1 cellular context compared by ENCODE assay signal in the genomic region with DNA sequence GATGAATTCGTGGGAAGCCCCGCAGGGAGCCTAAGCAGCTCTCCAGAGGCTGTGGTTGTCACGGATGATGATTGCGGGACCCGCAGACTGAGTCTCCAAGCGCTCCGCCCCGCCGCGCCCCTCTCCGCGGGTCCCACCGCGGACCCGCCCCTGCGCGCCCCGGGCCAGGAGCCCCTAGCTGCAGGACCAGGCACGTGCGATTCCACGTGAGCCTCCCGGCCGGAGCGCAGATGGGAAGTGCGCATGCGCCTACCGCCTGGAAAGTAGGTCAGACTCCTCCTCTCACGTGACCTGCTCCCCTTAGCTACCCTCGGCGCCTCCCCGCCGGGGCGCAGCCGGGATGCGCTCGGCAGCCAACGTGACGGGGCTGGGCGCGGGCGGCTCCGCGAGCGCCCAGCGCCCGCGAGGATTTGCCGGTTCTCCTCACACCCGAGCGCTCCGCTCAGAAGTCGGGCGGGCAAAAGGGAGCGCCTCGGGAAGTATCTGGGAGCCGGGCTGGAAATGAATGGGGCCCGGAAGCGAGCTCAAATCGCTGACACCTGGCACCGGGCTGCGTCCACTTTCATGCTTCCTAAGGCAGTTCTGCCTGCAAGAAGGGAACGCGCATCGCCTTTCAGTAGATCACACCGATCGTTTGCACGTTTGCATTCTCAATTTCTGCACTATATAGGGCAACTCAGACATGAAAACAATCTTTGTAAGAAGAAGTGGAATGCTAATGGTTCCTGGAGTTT.
TF ChIP-seq lines count a peak whose summit lies in the region.

No MANE protein-coding gene starts in this region.

TF ChIP-seq in HepG2, 621 proteins besides CTCF, POLR2A, EP300 and RAD21 (continued from another document):
- 0 out of 2 replicates have a peak, but pooled peaks have one; percentile 4 for TF ChIP-seq FOXA3 (CRISPR knock-in tag; IDR thresholded peaks at IDR 0.05)
- TF ChIP-seq REL (CRISPR knock-in tag; conservative IDR thresholded peaks at IDR 0.05) = peak; percentile 85; the same call in 1 of the 2 replicates
- TF ChIP-seq ZNF431 (CRISPR knock-in tag; IDR thresholded peaks at IDR 0.05; ENCODE audit: borderline replicate concordance, low read depth) = no peak; the same call in 1 of the 2 replicates
- no peak for TF ChIP-seq ZNF737 (CRISPR knock-in tag; IDR thresholded peaks at IDR 0.05; ENCODE audit: borderline replicate concordance)
- no peak for TF ChIP-seq PHF5A (CRISPR knock-in tag; IDR thresholded peaks at IDR 0.05; ENCODE audit: low read depth, unreplicated experiment)
- no peak for TF ChIP-seq AGO1 (IDR thresholded peaks at IDR 0.05; ENCODE audit: low read depth, low read length, poor library complexity, severe bottlenecking)
- peak; percentile 95 for TF ChIP-seq MYPOP (CRISPR knock-in tag; IDR thresholded peaks at IDR 0.05)
- TF ChIP-seq ZNF746 (CRISPR knock-in tag; IDR thresholded peaks at IDR 0.05) = peak; percentile 33; the same call in 1 of the 2 replicates
- TF ChIP-seq, protein P1, sequence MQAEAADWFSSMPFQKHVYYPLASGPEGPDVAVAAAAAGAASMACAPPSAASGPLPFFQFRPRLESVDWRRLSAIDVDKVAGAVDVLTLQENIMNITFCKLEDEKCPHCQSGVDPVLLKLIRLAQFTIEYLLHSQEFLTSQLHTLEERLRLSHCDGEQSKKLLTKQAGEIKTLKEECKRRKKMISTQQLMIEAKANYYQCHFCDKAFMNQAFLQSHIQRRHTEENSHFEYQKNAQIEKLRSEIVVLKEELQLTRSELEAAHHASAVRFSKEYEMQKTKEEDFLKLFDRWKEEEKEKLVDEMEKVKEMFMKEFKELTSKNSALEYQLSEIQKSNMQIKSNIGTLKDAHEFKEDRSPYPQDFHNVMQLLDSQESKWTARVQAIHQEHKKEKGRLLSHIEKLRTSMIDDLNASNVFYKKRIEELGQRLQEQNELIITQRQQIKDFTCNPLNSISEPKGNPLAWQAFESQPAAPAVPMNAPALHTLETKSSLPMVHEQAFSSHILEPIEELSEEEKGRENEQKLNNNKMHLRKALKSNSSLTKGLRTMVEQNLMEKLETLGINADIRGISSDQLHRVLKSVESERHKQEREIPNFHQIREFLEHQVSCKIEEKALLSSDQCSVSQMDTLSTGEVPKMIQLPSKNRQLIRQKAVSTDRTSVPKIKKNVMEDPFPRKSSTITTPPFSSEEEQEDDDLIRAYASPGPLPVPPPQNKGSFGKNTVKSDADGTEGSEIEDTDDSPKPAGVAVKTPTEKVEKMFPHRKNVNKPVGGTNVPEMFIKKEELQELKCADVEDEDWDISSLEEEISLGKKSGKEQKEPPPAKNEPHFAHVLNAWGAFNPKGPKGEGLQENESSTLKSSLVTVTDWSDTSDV (CRISPR knock-in tag; IDR thresholded peaks at IDR 0.05) = 0 out of 2 replicates have a peak, but pooled peaks have one; percentile 69
- TF ChIP-seq, protein P2, sequence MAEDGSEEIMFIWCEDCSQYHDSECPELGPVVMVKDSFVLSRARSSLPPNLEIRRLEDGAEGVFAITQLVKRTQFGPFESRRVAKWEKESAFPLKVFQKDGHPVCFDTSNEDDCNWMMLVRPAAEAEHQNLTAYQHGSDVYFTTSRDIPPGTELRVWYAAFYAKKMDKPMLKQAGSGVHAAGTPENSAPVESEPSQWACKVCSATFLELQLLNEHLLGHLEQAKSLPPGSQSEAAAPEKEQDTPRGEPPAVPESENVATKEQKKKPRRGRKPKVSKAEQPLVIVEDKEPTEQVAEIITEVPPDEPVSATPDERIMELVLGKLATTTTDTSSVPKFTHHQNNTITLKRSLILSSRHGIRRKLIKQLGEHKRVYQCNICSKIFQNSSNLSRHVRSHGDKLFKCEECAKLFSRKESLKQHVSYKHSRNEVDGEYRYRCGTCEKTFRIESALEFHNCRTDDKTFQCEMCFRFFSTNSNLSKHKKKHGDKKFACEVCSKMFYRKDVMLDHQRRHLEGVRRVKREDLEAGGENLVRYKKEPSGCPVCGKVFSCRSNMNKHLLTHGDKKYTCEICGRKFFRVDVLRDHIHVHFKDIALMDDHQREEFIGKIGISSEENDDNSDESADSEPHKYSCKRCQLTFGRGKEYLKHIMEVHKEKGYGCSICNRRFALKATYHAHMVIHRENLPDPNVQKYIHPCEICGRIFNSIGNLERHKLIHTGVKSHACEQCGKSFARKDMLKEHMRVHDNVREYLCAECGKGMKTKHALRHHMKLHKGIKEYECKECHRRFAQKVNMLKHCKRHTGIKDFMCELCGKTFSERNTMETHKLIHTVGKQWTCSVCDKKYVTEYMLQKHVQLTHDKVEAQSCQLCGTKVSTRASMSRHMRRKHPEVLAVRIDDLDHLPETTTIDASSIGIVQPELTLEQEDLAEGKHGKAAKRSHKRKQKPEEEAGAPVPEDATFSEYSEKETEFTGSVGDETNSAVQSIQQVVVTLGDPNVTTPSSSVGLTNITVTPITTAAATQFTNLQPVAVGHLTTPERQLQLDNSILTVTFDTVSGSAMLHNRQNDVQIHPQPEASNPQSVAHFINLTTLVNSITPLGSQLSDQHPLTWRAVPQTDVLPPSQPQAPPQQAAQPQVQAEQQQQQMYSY (CRISPR knock-in tag; IDR thresholded peaks at IDR 0.05) = 0 out of 2 replicates have a peak, but pooled peaks have one; percentile 24
- peak; percentile 44; the same call in 1 of the 2 replicates for TF ChIP-seq ZNF468 (CRISPR knock-in tag; IDR thresholded peaks at IDR 0.05)
- no peak for TF ChIP-seq GATAD2A (CRISPR knock-in tag; IDR thresholded peaks at IDR 0.05)
- peak; percentile 99 for TF ChIP-seq ZNF687 (CRISPR knock-in tag; IDR thresholded peaks at IDR 0.05)
- TF ChIP-seq KLF6 (CRISPR knock-in tag; IDR thresholded peaks at IDR 0.05) = no peak
- no peak for TF ChIP-seq ZFP62 (CRISPR knock-in tag; IDR thresholded peaks at IDR 0.05)
- TF ChIP-seq TOE1 (CRISPR knock-in tag; IDR thresholded peaks at IDR 0.05) = peak; percentile 46; the same call in 1 of the 2 replicates
- TF ChIP-seq GTF3A (CRISPR knock-in tag; conservative IDR thresholded peaks at IDR 0.05) = no peak
- TF ChIP-seq GFI1 (CRISPR knock-in tag; IDR thresholded peaks at IDR 0.05; ENCODE audit: borderline replicate concordance) = peak; percentile 77; the same call in 1 of the 2 replicates
- TF ChIP-seq ARID2 (CRISPR knock-in tag; IDR thresholded peaks at IDR 0.05; ENCODE audit: borderline replicate concordance) = peak; percentile 58; the same call in 1 of the 2 replicates
- no peak for TF ChIP-seq ZNF260 (CRISPR knock-in tag; IDR thresholded peaks at IDR 0.05; ENCODE audit: borderline replicate concordance, low read depth)
- peak; percentile 91 for TF ChIP-seq ZNF605 (CRISPR knock-in tag; IDR thresholded peaks at IDR 0.05)
- no peak for TF ChIP-seq HMG20B (CRISPR knock-in tag; conservative IDR thresholded peaks at IDR 0.05)
- no peak; the same call in 1 of the 2 replicates for TF ChIP-seq BCL6 (CRISPR knock-in tag; IDR thresholded peaks at IDR 0.05)
- TF ChIP-seq ZNF766 (CRISPR knock-in tag; IDR thresholded peaks at IDR 0.05; ENCODE audit: borderline replicate concordance) = peak; percentile 86
- TF ChIP-seq MATR3 (CRISPR knock-in tag; IDR thresholded peaks at IDR 0.05) = no peak
- TF ChIP-seq ZBTB21 (CRISPR knock-in tag; IDR thresholded peaks at IDR 0.05) = no peak
- no peak for TF ChIP-seq SP140L (CRISPR knock-in tag; IDR thresholded peaks at IDR 0.05; ENCODE audit: borderline replicate concordance)
- peak; percentile 89; the same call in 1 of the 2 replicates for TF ChIP-seq ZNF136 (CRISPR knock-in tag; IDR thresholded peaks at IDR 0.05; ENCODE audit: low read depth)
- TF ChIP-seq ZBTB38 (CRISPR knock-in tag; IDR thresholded peaks at IDR 0.05) = peak; percentile 96
- TF ChIP-seq ZNF782 (CRISPR knock-in tag; IDR thresholded peaks at IDR 0.05; ENCODE audit: borderline replicate concordance) = no peak
- peak; percentile 99 for TF ChIP-seq MAX (IDR thresholded peaks at IDR 0.05)
- TF ChIP-seq CBFB (CRISPR knock-in tag; IDR thresholded peaks at IDR 0.05) = peak; percentile 41; the same call in 1 of the 2 replicates
- peak; percentile 95 for TF ChIP-seq MXD4 (CRISPR knock-in tag; IDR thresholded peaks at IDR 0.05)
- no peak for TF ChIP-seq STAT5B (CRISPR knock-in tag; IDR thresholded peaks at IDR 0.05)
- peak; percentile 22; the same call in 1 of the 2 replicates for TF ChIP-seq ZNF773 (CRISPR knock-in tag; IDR thresholded peaks at IDR 0.05; ENCODE audit: borderline replicate concordance)
- TF ChIP-seq MAFG (CRISPR knock-in tag; IDR thresholded peaks at IDR 0.05) = no peak
- no peak; the same call in 1 of the 2 replicates for TF ChIP-seq ZNF788 (CRISPR knock-in tag; IDR thresholded peaks at IDR 0.05; ENCODE audit: borderline replicate concordance)
- peak; percentile 90; the same call in 1 of the 2 replicates for TF ChIP-seq ZNF235 (CRISPR knock-in tag; IDR thresholded peaks at IDR 0.05; ENCODE audit: borderline replicate concordance)
- TF ChIP-seq ZNF720 (CRISPR knock-in tag; IDR thresholded peaks at IDR 0.05) = 0 out of 2 replicates have a peak, but pooled peaks have one; percentile 20
- TF ChIP-seq KLF11 (CRISPR knock-in tag; IDR thresholded peaks at IDR 0.05) = 0 out of 2 replicates have a peak, but pooled peaks have one; percentile 18
- no peak; the same call in 1 of the 2 replicates for TF ChIP-seq ZNF510 (CRISPR knock-in tag; IDR thresholded peaks at IDR 0.05; ENCODE audit: low read depth)
